26 cellular contexts compared by ENCODE assay signal in genomic region chr2:58533376-58533775, GRCh38.
"Had no signal": no experiment of that assay in that cellular context is flagged by ENCODE, and none has a peak within 500 bp of the region (broad histone marks: within the 10 kb centered on the region; RNA-seq: fewer than 3 reads in every experiment).

No MANE protein-coding gene starts in this region.

- ATAC-seq: effector memory CD8-positive, alpha-beta T cell; esophagus mucosa; gastrocnemius medialis; left cardiac atrium; left lung; naive thymus-derived CD4-positive, alpha-beta T cell; right cardiac atrium; stimulated activated memory B cell treated with anti-CD40 and anti-IgM and Interleukin-4, amounts not matched to agents 10 μg/mL and 1 μg/mL and 100 μg/mL, for 72 hours; stimulated activated naive CD8-positive, alpha-beta T cell treated with anti-CD3 and anti-CD28 coated beads, Interleukin-15, Interleukin-2, amounts not matched to agents 100 U/mL and 50 U/mL, for 24 hours had no signal

- H3K4me3 ChIP-seq: coronary artery, gastrocnemius medialis, left lung, prostate gland, skin epidermis, spleen, testis, tibial artery had no signal

- H3K9me3 Mint-ChIP-seq: nephron; stimulated activated memory B cell treated with anti-CD40 and anti-IgM and Interleukin-4, amounts not matched to agents 10 μg/mL and 1 μg/mL and 100 μg/mL, for 72 hours; type B pancreatic cell had no signal

- H3K27ac ChIP-seq: coronary artery, epithelial cell of prostate, gastrocnemius medialis, left lung, prostate gland, skin epidermis, spleen, testis, tibial artery had no signal

- H3K27ac Mint-ChIP-seq: effector memory CD8-positive, alpha-beta T cell; naive thymus-derived CD4-positive, alpha-beta T cell; nephron; stimulated activated memory B cell treated with anti-CD40 and anti-IgM and Interleukin-4, amounts not matched to agents 10 μg/mL and 1 μg/mL and 100 μg/mL, for 72 hours; type B pancreatic cell had no signal

- FAIRE-seq: kidney had no signal

- H3K36me3 Mint-ChIP-seq: naive thymus-derived CD4-positive, alpha-beta T cell; stimulated activated memory B cell treated with anti-CD40 and anti-IgM and Interleukin-4, amounts not matched to agents 10 μg/mL and 1 μg/mL and 100 μg/mL, for 72 hours; type B pancreatic cell had no signal

- H3K4me3 Mint-ChIP-seq: effector memory CD8-positive, alpha-beta T cell; naive thymus-derived CD4-positive, alpha-beta T cell; nephron; stimulated activated memory B cell treated with anti-CD40 and anti-IgM and Interleukin-4, amounts not matched to agents 10 μg/mL and 1 μg/mL and 100 μg/mL, for 72 hours; type B pancreatic cell had no signal

- DNase-seq: effector memory CD8-positive, alpha-beta T cell; foreskin fibroblast; gastrocnemius medialis; head of caudate nucleus; kidney; left cardiac atrium; left lung; mesenchymal stem cell; midbrain; naive thymus-derived CD4-positive, alpha-beta T cell; nucleus accumbens; right cardiac atrium; spleen; stimulated activated CD4-positive, alpha-beta T cell treated with anti-CD3 and anti-CD28 coated beads, Interleukin-4, amount 100 ng/mL, for 4 hours; stimulated activated naive CD8-positive, alpha-beta T cell treated with anti-CD3 and anti-CD28 coated beads, Interleukin-15, Interleukin-2, amounts not matched to agents 100 U/mL and 50 U/mL, for 24 hours; substantia nigra; testis; tibial artery had no signal

- H3K27me3 ChIP-seq: gastrocnemius medialis, left lung, spleen, testis, tibial artery had no signal

- H3K27me3 Mint-ChIP-seq: effector memory CD8-positive, alpha-beta T cell; type B pancreatic cell had no signal

- H3K9me3 ChIP-seq: gastrocnemius medialis, left lung, prostate gland, spleen, testis, tibial artery had no signal

- H3K4me1 Mint-ChIP-seq: naive thymus-derived CD4-positive, alpha-beta T cell; nephron; stimulated activated memory B cell treated with anti-CD40 and anti-IgM and Interleukin-4, amounts not matched to agents 10 μg/mL and 1 μg/mL and 100 μg/mL, for 72 hours had no signal

- H3K4me1 ChIP-seq: gastrocnemius medialis, left lung, prostate gland, spleen, testis, tibial artery had no signal

- H3K36me3 ChIP-seq: gastrocnemius medialis, left lung, prostate gland, spleen, tibial artery had no signal
